12 cellular contexts compared by ENCODE assay signal in genomic region chr11:64766881-64767280, GRCh38. TPM values are rescaled to one million over a fixed set of nuclear protein-coding genes. Genes with fewer than 3 reads are reported as not detected.
DNase-seq lines count a peak whose midpoint lies in the region; ATAC-seq and TF ChIP-seq lines count a peak whose summit lies in the region.
"Had no signal": no experiment of that assay in that cellular context is flagged by ENCODE, and none has a peak within 500 bp of the region (broad histone marks: within the 10 kb centered on the region; RNA-seq: fewer than 3 reads in every experiment).

No MANE protein-coding gene starts in this region.

- peaks cover 23 to 98% of the 10 kb centered on the region in 2 donors for H3K36me3 ChIP-seq in gastroesophageal sphincter
- H3K36me3 ChIP-seq in WERI-Rb-1 = peaks cover 92% of the 10 kb centered on the region

- peaks cover 6 to 89% (median 31%) of the 10 kb centered on the region in 3 donors for H3K4me1 ChIP-seq in gastroesophageal sphincter

- H3K27me3 ChIP-seq in gastroesophageal sphincter = no peaks in the 10 kb centered on the region
- H3K27me3 ChIP-seq in WERI-Rb-1 (ENCODE audit: insufficient read depth, low read depth, severe bottlenecking) = no peaks in the 10 kb centered on the region
- H3K27me3 ChIP-seq: body of pancreas had no signal

- H3K4me3 Mint-ChIP-seq in activated T-cell treated with anti-CD3 and anti-CD28 coated beads, Interleukin-2, amount 50 U/mL, for 24 hours = no peak overlapping the region
- no peak overlapping the region for H3K4me3 Mint-ChIP-seq in activated T-cell treated with anti-CD3 and anti-CD28 coated beads, Interleukin-2, amount 50 U/mL, for 72 hours
- H3K4me3 Mint-ChIP-seq in T-cell = peak overlapping the region in 1 of 3 donors; percentile 86
- no peak overlapping the region for H3K4me3 Mint-ChIP-seq in stimulated activated naive B cell treated with anti-CD40 and anti-IgM and Interleukin-4, amounts not matched to agents 10 μg/mL and 1 μg/mL and 100 μg/mL, for 72 hours

- CTCF ChIA-PET in T-cell (lab: Charles Lee) = no interaction called here

- POLR2A ChIA-PET in T-cell (lab: Charles Lee) = no interaction called here

- no peak for TF ChIP-seq EP300 in gastroesophageal sphincter (IDR thresholded peaks at IDR 0.05)

- no peaks in the 10 kb centered on the region for H3K9me3 Mint-ChIP-seq in activated T-cell treated with anti-CD3 and anti-CD28 coated beads, Interleukin-2, amount 50 U/mL, for 24 hours
- H3K9me3 Mint-ChIP-seq in activated T-cell treated with anti-CD3 and anti-CD28 coated beads, Interleukin-2, amount 50 U/mL, for 72 hours = no peaks in the 10 kb centered on the region
- no peaks in the 10 kb centered on the region for H3K9me3 Mint-ChIP-seq in T-cell
- H3K9me3 Mint-ChIP-seq in stimulated activated naive B cell treated with anti-CD40 and anti-IgM and Interleukin-4, amounts not matched to agents 10 μg/mL and 1 μg/mL and 100 μg/mL, for 72 hours = no peaks in the 10 kb centered on the region
- H3K9me3 Mint-ChIP-seq: activated T-cell treated with anti-CD3 and anti-CD28 coated beads, Interleukin-2, amount 50 U/mL, for 4 hours had no signal

- H3K27me3 Mint-ChIP-seq in activated T-cell treated with anti-CD3 and anti-CD28 coated beads, Interleukin-2, amount 50 U/mL, for 24 hours = no peaks in the 10 kb centered on the region
- no peaks in the 10 kb centered on the region for H3K27me3 Mint-ChIP-seq in activated T-cell treated with anti-CD3 and anti-CD28 coated beads, Interleukin-2, amount 50 U/mL, for 72 hours (ENCODE audit: low read depth)
- H3K27me3 Mint-ChIP-seq in T-cell = no peaks in the 10 kb centered on the region
- no peaks in the 10 kb centered on the region for H3K27me3 Mint-ChIP-seq in stimulated activated naive B cell treated with anti-CD40 and anti-IgM and Interleukin-4, amounts not matched to agents 10 μg/mL and 1 μg/mL and 100 μg/mL, for 72 hours

- H3K36me3 Mint-ChIP-seq in activated T-cell treated with anti-CD3 and anti-CD28 coated beads, Interleukin-2, amount 50 U/mL, for 24 hours (ENCODE audit: low read depth) = peaks cover 96% of the 10 kb centered on the region
- H3K36me3 Mint-ChIP-seq in activated T-cell treated with anti-CD3 and anti-CD28 coated beads, Interleukin-2, amount 50 U/mL, for 72 hours (ENCODE audit: insufficient read depth in 2 of 2) = peaks cover 20 to 62% of the 10 kb centered on the region in 2 donors
- H3K36me3 Mint-ChIP-seq in T-cell = peaks cover 80% of the 10 kb centered on the region
- peaks cover 72 to 90% of the 10 kb centered on the region in 2 donors for H3K36me3 Mint-ChIP-seq in stimulated activated naive B cell treated with anti-CD40 and anti-IgM and Interleukin-4, amounts not matched to agents 10 μg/mL and 1 μg/mL and 100 μg/mL, for 72 hours

- no peak for TF ChIP-seq CTCF in gastroesophageal sphincter (IDR thresholded peaks at IDR 0.05)
- no peak for TF ChIP-seq CTCF in WERI-Rb-1 (IDR thresholded peaks at IDR 0.05; ENCODE audit: low read depth, low read length)

- TF ChIP-seq POLR2A in gastroesophageal sphincter (IDR thresholded peaks at IDR 0.05) = no peak

- ATAC-seq in activated T-cell treated with anti-CD3 and anti-CD28 coated beads, Interleukin-2, amount 50 U/mL, for 72 hours (replicated peaks in 1 of 2) = no peak
- no peak for ATAC-seq in T-cell (replicated peaks in 1 of 4)
- ATAC-seq in gastroesophageal sphincter = no peak
- ATAC-seq in stimulated activated naive B cell treated with anti-CD40 and anti-IgM and Interleukin-4, amounts not matched to agents 10 μg/mL and 1 μg/mL and 100 μg/mL, for 72 hours (replicated peaks) = no peak

- H3K9me3 ChIP-seq in gastroesophageal sphincter = no peaks in the 10 kb centered on the region
- H3K9me3 ChIP-seq in WERI-Rb-1 (ENCODE audit: severe bottlenecking) = no peaks in the 10 kb centered on the region
- H3K9me3 ChIP-seq: body of pancreas had no signal

- peaks cover 95% of the 10 kb centered on the region for H3K4me1 Mint-ChIP-seq in activated T-cell treated with anti-CD3 and anti-CD28 coated beads, Interleukin-2, amount 50 U/mL, for 24 hours (ENCODE audit: low read depth)
- H3K4me1 Mint-ChIP-seq in activated T-cell treated with anti-CD3 and anti-CD28 coated beads, Interleukin-2, amount 50 U/mL, for 72 hours (ENCODE audit: low read depth) = peaks cover 91% of the 10 kb centered on the region
- H3K4me1 Mint-ChIP-seq in T-cell = peaks cover 90 to 95% (median 93%) of the 10 kb centered on the region in 3 donors
- peaks cover 67 to 96% of the 10 kb centered on the region in 2 donors for H3K4me1 Mint-ChIP-seq in stimulated activated naive B cell treated with anti-CD40 and anti-IgM and Interleukin-4, amounts not matched to agents 10 μg/mL and 1 μg/mL and 100 μg/mL, for 72 hours

- no peak for DNase-seq in activated T-cell treated with anti-CD3 and anti-CD28 coated beads, Interleukin-2, amount 50 U/mL, for 24 hours
- no peak for DNase-seq in activated T-cell treated with anti-CD3 and anti-CD28 coated beads, Interleukin-2, amount 50 U/mL, for 72 hours
- no peak for DNase-seq in T-cell
- DNase-seq in stimulated activated naive B cell treated with anti-CD40 and anti-IgM and Interleukin-4, amounts not matched to agents 10 μg/mL and 1 μg/mL and 100 μg/mL, for 72 hours = no peak
- no peak for DNase-seq in NCI-H1930 (lab: John Stamatoyannopoulos, UW)
- no peak for DNase-seq in WERI-Rb-1
- no peak for DNase-seq in T1000 (lab: John Stamatoyannopoulos, UW)
- DNase-seq: activated T-cell treated with anti-CD3 and anti-CD28 coated beads, Interleukin-2, amount 50 U/mL, for 4 hours; NCI-H1048; stimulated activated CD8-positive, alpha-beta memory T cell treated with anti-CD3 and anti-CD28 coated beads, Interleukin-4, amount 100 ng/mL, for 48 hours had no signal

- H3K27ac Mint-ChIP-seq in activated T-cell treated with anti-CD3 and anti-CD28 coated beads, Interleukin-2, amount 50 U/mL, for 24 hours = peak overlapping the region; percentile 93
- H3K27ac Mint-ChIP-seq in activated T-cell treated with anti-CD3 and anti-CD28 coated beads, Interleukin-2, amount 50 U/mL, for 72 hours = no peak overlapping the region
- peak overlapping the region; percentile 93 to 94 for H3K27ac Mint-ChIP-seq in T-cell
- H3K27ac Mint-ChIP-seq in stimulated activated naive B cell treated with anti-CD40 and anti-IgM and Interleukin-4, amounts not matched to agents 10 μg/mL and 1 μg/mL and 100 μg/mL, for 72 hours = peak overlapping the region; percentile 37

- H3K27ac ChIP-seq in gastroesophageal sphincter (peak overlapping the region; percentile 4 to 86 (median 80)), WERI-Rb-1 (no peak overlapping the region)

- no CpG with 5 or more reads among the region's 11 CpGs for WGBS in gastroesophageal sphincter (ENCODE audit: low coverage in 1 of 2), 2 donors

- H3K4me3 ChIP-seq in gastroesophageal sphincter (no peak overlapping the region), WERI-Rb-1 (ENCODE audit: low read depth, low read length) (no peak overlapping the region)
- H3K4me3 ChIP-seq: body of pancreas had no signal

RNA-seq across cellular contexts. Expression of gene PYGM, which starts 7.1 kb away (rescaled TPM):
- 1 to 10 TPM; 4.0 to 4.5 TPM for total RNA-seq in activated T-cell treated with anti-CD3 and anti-CD28 coated beads, Interleukin-2, amount 50 U/mL, for 72 hours
- 10 to 100 TPM in 1 of 5 donors, 1 to 10 TPM in 4; 7.4 to 34.7 (median 8.5) TPM for total RNA-seq in T-cell
- 10 to 100 TPM; 10.5 to 55.2 (median 32.8) TPM for total RNA-seq in gastroesophageal sphincter

RNA-seq across cellular contexts. Expression of gene SF1, which starts 11.5 kb away (rescaled TPM):
- total RNA-seq in activated T-cell treated with anti-CD3 and anti-CD28 coated beads, Interleukin-2, amount 50 U/mL, for 72 hours = 100 to 1,000 TPM; 332 to 337 TPM
- 1,000 to 10,000 TPM in 2 of 5 donors, 100 to 1,000 TPM in 3; 670 to 1,510 (median 732) TPM for total RNA-seq in T-cell
- 100 to 1,000 TPM; 187 to 314 (median 253) TPM for total RNA-seq in gastroesophageal sphincter

RNA-seq across cellular contexts. Expression of gene RASGRP2, which starts 22.9 kb away (rescaled TPM):
- total RNA-seq in activated T-cell treated with anti-CD3 and anti-CD28 coated beads, Interleukin-2, amount 50 U/mL, for 72 hours = 10 to 100 TPM; 18.8 to 27.9 TPM
- total RNA-seq in T-cell = 100 to 1,000 TPM; 574 to 767 (median 656) TPM
- total RNA-seq in gastroesophageal sphincter = 10 to 100 TPM; 34.5 to 84.9 (median 41.1) TPM

RNA-seq across cellular contexts. Expression of gene MAP4K2, which starts 36.1 kb away (rescaled TPM):
- total RNA-seq in activated T-cell treated with anti-CD3 and anti-CD28 coated beads, Interleukin-2, amount 50 U/mL, for 72 hours = 10 to 100 TPM; 74.7 to 84.5 TPM
- total RNA-seq in T-cell (100 to 1,000 TPM in 3 of 5 donors, 10 to 100 TPM in 2; 80.9 to 131 (median 102) TPM), gastroesophageal sphincter (10 to 100 TPM; 17.6 to 24.0 (median 19.6) TPM)

RNA-seq across cellular contexts. Expression of gene MEN1, which starts 43.5 kb away (rescaled TPM):
- 10 to 100 TPM; 33.8 to 36.3 TPM for total RNA-seq in activated T-cell treated with anti-CD3 and anti-CD28 coated beads, Interleukin-2, amount 50 U/mL, for 72 hours
- total RNA-seq in T-cell = 10 to 100 TPM; 31.7 to 62.0 (median 49.6) TPM
- total RNA-seq in gastroesophageal sphincter = 10 to 100 TPM in 2 of 4 donors, 1 to 10 TPM in 2; 7.1 to 20.9 (median 11.6) TPM

Comparison
In these comparisons a context has a peak if more than half of its experiments do, and no peak if none do; other contexts are left out.
1. RNA of gene RASGRP2, which starts 22.9 kb away (total RNA-seq): 574 to 767 TPM in T-cell; 34.5 to 84.9 TPM in gastroesophageal sphincter and 18.8 to 27.9 TPM in activated T-cell treated with anti-CD3 and anti-CD28 coated beads, Interleukin-2, amount 50 U/mL, for 72 hours; every median in the first group is over 4 times any median in the second.